Comparison of ENCODE assay signal across 8 cellular contexts in genomic region chr15:77420610-77421369, GRCh38. TPM values are rescaled to one million over a fixed set of nuclear protein-coding genes. Genes with fewer than 3 reads are reported as not detected.
DNase-seq lines count a peak whose midpoint lies in the region; ATAC-seq and TF ChIP-seq lines count a peak whose summit lies in the region.

Gene HMG20A (plus strand): TSS chr15:77420888. CDS start chr15:77458408, 37,520 bp downstream.

- no peaks in the 10 kb centered on the region for H3K9me3 ChIP-seq in DND-41 (ENCODE audit: insufficient read depth, low read length, severe bottlenecking)
- H3K9me3 ChIP-seq in GM23248 (ENCODE audit: low read depth), result no peaks in the 10 kb centered on the region
- no peaks in the 10 kb centered on the region for H3K9me3 ChIP-seq in neural progenitor cell (ENCODE audit: low read depth)

- no peaks in the 10 kb centered on the region for H3K36me3 Mint-ChIP-seq in neural progenitor cell

- H3K4me1 Mint-ChIP-seq in neural progenitor cell, result peaks cover 36% of the 10 kb centered on the region

- peaks cover 84% of the 10 kb centered on the region for H3K79me2 ChIP-seq in DND-41 (ENCODE audit: insufficient read depth, low read length)
- peaks cover 87% of the 10 kb centered on the region for H3K79me2 ChIP-seq in GM23248 (ENCODE audit: insufficient read depth)
- H3K79me2 ChIP-seq in neural progenitor cell (ENCODE audit: low read depth), result peaks cover 86% of the 10 kb centered on the region

- no peaks in the 10 kb centered on the region for H3K27me3 ChIP-seq in DND-41 (ENCODE audit: insufficient read depth, low read length, poor library complexity)
- H3K27me3 ChIP-seq in GM23248 (replicated peaks; ENCODE audit: insufficient read depth), result no peaks in the 10 kb centered on the region
- no peaks in the 10 kb centered on the region for H3K27me3 ChIP-seq in neural progenitor cell

- H4K20me1 ChIP-seq in DND-41 (ENCODE audit: insufficient read depth, low read length) (peaks cover 14% of the 10 kb centered on the region; the same call in 1 of the 2 replicates), GM23248 (ENCODE audit: insufficient read depth) (peaks cover 12% of the 10 kb centered on the region; the same call in 1 of the 2 replicates), neural progenitor cell (ENCODE audit: low read depth) (peaks cover 36% of the 10 kb centered on the region)

- H3K4me3 Mint-ChIP-seq in neural progenitor cell, result peak within 1 kb of the TSS; percentile 94

- H3K4me2 ChIP-seq in DND-41 (ENCODE audit: insufficient read depth, low read length), result peak within 1 kb of the TSS; percentile 76
- H3K4me2 ChIP-seq in GM23248 (ENCODE audit: unreplicated experiment), result peak within 1 kb of the TSS; percentile 87
- H3K4me2 ChIP-seq in neural progenitor cell, result peak within 1 kb of the TSS; percentile 82

- ATAC-seq in DND-41 (ENCODE audit: insufficient read depth, low read depth), result peak; percentile 44

- H3K9ac ChIP-seq in DND-41 (ENCODE audit: low read depth, low read length), result peak within 1 kb of the TSS; percentile 66
- H3K9ac ChIP-seq in GM23248, result peak within 1 kb of the TSS; percentile 92
- peak within 1 kb of the TSS; percentile 79 for H3K9ac ChIP-seq in neural progenitor cell

- peak within 1 kb of the TSS; percentile 94 for H3K27ac ChIP-seq in DND-41 (ENCODE audit: low read length)
- H3K27ac ChIP-seq in GM23248, result peak within 1 kb of the TSS; percentile 87
- peak within 1 kb of the TSS; percentile 79 for H3K27ac ChIP-seq in neural progenitor cell

- H3K27ac Mint-ChIP-seq in neural progenitor cell, result peak within 1 kb of the TSS; percentile 97

- DNase-seq in DND-41 (peak; percentile 74), GM23248 (peak; percentile 86), LHCN-M2 (ENCODE audit: low read depth) (peak; percentile 85), SIG-M5 (lab: John Stamatoyannopoulos, UW) (peak; percentile 46), activated gamma-delta T cell (lab: John Stamatoyannopoulos, UW) (peak; percentile 15), foreskin fibroblast (peak; percentile 69 to 85), neural progenitor cell (ENCODE audit: low spot score) (peak; percentile 83)

- TF ChIP-seq CTCF in DND-41 (IDR thresholded peaks at IDR 0.05; ENCODE audit: borderline replicate concordance, extremely low read depth, low read length, poor library complexity, severe bottlenecking), result no peak
- TF ChIP-seq CTCF in foreskin fibroblast (IDR thresholded peaks at IDR 0.05; ENCODE audit: low read depth, low read length), result no peak
- no peak for TF ChIP-seq CTCF in neural progenitor cell (IDR thresholded peaks at IDR 0.05)
- no peak for TF ChIP-seq CTCF in subcutaneous adipose tissue (IDR thresholded peaks at IDR 0.05; ENCODE audit: low read depth)

- in situ Hi-C loops in GM23248 (cut with MboI), result no loop called here

- H3K9me3 Mint-ChIP-seq in neural progenitor cell, result no peaks in the 10 kb centered on the region

- H3K4me1 ChIP-seq in DND-41 (ENCODE audit: insufficient read depth, low read length), result peaks cover 48% of the 10 kb centered on the region
- peaks cover 46% of the 10 kb centered on the region for H3K4me1 ChIP-seq in GM23248 (ENCODE audit: insufficient read depth)
- H3K4me1 ChIP-seq in neural progenitor cell, result peaks cover 28% of the 10 kb centered on the region

- WGBS in GM23248 (ENCODE audit: low coverage in 1 of 2, low lambda C conversion rate in 2 of 2, missing lambda C conversion rate in 2 of 2), 2 experiments, result 1 to 2% methylated on average over 22 to 25 of the region's 25 CpGs

- no peaks in the 10 kb centered on the region for H3K9me2 ChIP-seq in GM23248 (ENCODE audit: insufficient read depth)

- H2AFZ ChIP-seq in DND-41 (ENCODE audit: low read depth, low read length) (peak within 1 kb of the TSS; percentile 84), GM23248 (peak within 1 kb of the TSS; percentile 93), neural progenitor cell (replicated peaks) (peak within 1 kb of the TSS; percentile 99)

- H3K36me3 ChIP-seq in DND-41 (ENCODE audit: insufficient read depth, low read length) (no peaks in the 10 kb centered on the region; the same call in 1 of the 2 replicates), GM23248 (ENCODE audit: low read depth) (no peaks in the 10 kb centered on the region), neural progenitor cell (no peaks in the 10 kb centered on the region)

- H3F3A ChIP-seq in GM23248 (ENCODE audit: insufficient read depth), result peaks cover 26% of the 10 kb centered on the region
- peaks cover 7% of the 10 kb centered on the region for H3F3A ChIP-seq in neural progenitor cell (ENCODE audit: low read depth)

- H3K27me3 Mint-ChIP-seq in neural progenitor cell (ENCODE audit: insufficient read depth, low read depth), result peaks cover 2% of the 10 kb centered on the region

- peak within 1 kb of the TSS; percentile 48 to 81; a peak in 3 of 4 replicates for H3K4me3 ChIP-seq in DND-41 (ENCODE audit: low read depth in 1 of 2, low read length in 2 of 2)
- H3K4me3 ChIP-seq in GM23248, result peak within 1 kb of the TSS; percentile 96
- peak within 1 kb of the TSS; percentile 82 to 88 for H3K4me3 ChIP-seq in foreskin fibroblast (ENCODE audit: low read depth in 1 of 2, low read length in 2 of 2)
- H3K4me3 ChIP-seq in neural progenitor cell, result peak within 1 kb of the TSS; percentile 94

RNA-seq across cellular contexts. Expression of gene HMG20A, which starts in this region (rescaled TPM):
- 17.8 and 25.1 TPM in 2 replicates for total RNA-seq in GM23248 (2014; rRNA removed; shearing (Covaris generic))
- 15.1 and 20.4 TPM in 2 replicates for polyA plus RNA-seq in GM23248 (2016; fragmentation: Nextera tagmentation; extraction: Ambion mirVana)
- total RNA-seq in LHCN-M2 (2014; rRNA removed), result 24.4 and 24.8 TPM in 2 replicates
- 15.1 TPM for polyA plus RNA-seq in LHCN-M2 (2012)
- total RNA-seq in neural progenitor cell (ENCODE audit: low replicate concordance), result 64.5 and 75.6 TPM in 2 replicates
- 10 to 100 TPM; 26.2 to 30.5 (median 28.4) TPM for total RNA-seq in subcutaneous adipose tissue

Comparison
In these comparisons a context has a peak if more than half of its experiments do, and no peak if none do; other contexts are left out.
1. Peak in every context shown above with its lines: DNase-seq, ATAC-seq, H3K4me3 ChIP-seq and H3K27ac ChIP-seq.
2. DNase-seq: peak in every context shown above with its lines; median percentile 86 in GM23248; 85 in LHCN-M2; 83 in neural progenitor cell; 77 in foreskin fibroblast; 74 in DND-41; 46 in SIG-M5; 15 in activated gamma-delta T cell.